In genomic region chr11:69670158-69670845, GRCh38 we compare ENCODE assay signal across 7 cellular contexts. TPM values are rescaled to one million over a fixed set of nuclear protein-coding genes. Genes with fewer than 3 reads are reported as not detected.
A peak's percentile ranks its signal among the peaks of the same experiment; 100 is the strongest.
DNase-seq lines count a peak whose midpoint lies in the region; ATAC-seq, FAIRE-seq and TF ChIP-seq lines count a peak whose summit lies in the region.

No MANE protein-coding gene starts in this region.

- peak; percentile 82 for FAIRE-seq in GM12878 (lab: Jason Lieb, UNC)
- no peak for FAIRE-seq in small intestine (lab: Jason Lieb, UNC)

- H2AFZ ChIP-seq in GM12878 (ENCODE audit: control insufficient read depth, low read depth, low read length), result no peak overlapping the region

- RAD21 ChIA-PET in GM12878 (lab: Charles Lee; ENCODE audit: unreplicated experiment), result interaction anchor here (1.0 to 2.9 kb wide), 4 partner anchors 373 to 568 kb away, joined by 3 to 16 read pairs (median 7); no protein-coding TSS in a partner anchor

- TF ChIP-seq CTCF in GM12875 (IDR thresholded peaks at IDR 0.05; ENCODE audit: borderline replicate concordance, insufficient read depth, low read depth, low read length) (peak; percentile 92), GM12878 (IDR thresholded peaks at IDR 0.05 in 2 of 3, conservative IDR thresholded peaks at IDR 0.05 in 1 of 3; ENCODE audit: control insufficient read depth in 2 of 3, extremely low read depth in 1 of 3, insufficient read depth in 1 of 3, low read depth in 3 of 3, low read length in 3 of 3) (peak; percentile 92 to 95 (median 93); a peak in 5 of 6 replicates)

- TF ChIP-seq EP300 in GM12878 (IDR thresholded peaks at IDR 0.05; ENCODE audit: borderline replicate concordance in 1 of 2, control insufficient read depth in 1 of 2, low read depth in 2 of 2, low read length in 2 of 2), result no peak

- CTCF ChIA-PET in GM12878 (lab: Yijun Ruan, JAX), result interaction anchor here (0.6 to 3.9 kb wide), 20 partner anchors 8 to 1086 kb away, joined by 3 to 31 read pairs (median 4); partner anchors contain the start of genes MYEOV and SMIM38

- H3K79me2 ChIP-seq in GM12878 (ENCODE audit: control insufficient read depth, insufficient read depth, low read length), result peaks cover 16% of the 10 kb centered on the region

- H3K4me2 ChIP-seq in GM12878 (ENCODE audit: control insufficient read depth, insufficient read depth), result 0 out of 2 replicates have a peak overlapping the region, but pooled peaks have one; percentile 17

- 49% methylated on average over 18 of the region's 18 CpGs for WGBS in GM12878 (ENCODE audit: insufficient coverage, insufficient replicate concordance, low lambda C conversion rate, missing lambda C conversion rate)
- 37 to 40% (median 39%) methylated on average over 18 of the region's 18 CpGs for WGBS in small intestine, 3 donors

- peak; percentile 59 for DNase-seq in NCI-H2029 treated with DMSO at 0.1 percent for 48 hours (lab: John Stamatoyannopoulos, UW)
- peak; percentile 77 for DNase-seq in T1000 (lab: John Stamatoyannopoulos, UW)
- DNase-seq in GM12878 (ENCODE audit: low read depth, low spot score), result no peak
- DNase-seq in iPS DF 19.7 (ENCODE audit: low read depth, low spot score), result peak; percentile 54
- peak; percentile 80 for DNase-seq in small intestine

- no peak overlapping the region for H3K27ac ChIP-seq in GM12878 (ENCODE audit: control insufficient read depth, insufficient read depth)
- no peak overlapping the region for H3K27ac ChIP-seq in small intestine (ENCODE audit: low read depth in 1 of 2, low read length in 1 of 2)

- no TSS peak for BruUV-seq in GM12878 (replicated peaks; lab: Mats Ljungman, UMichigan)

- ATAC-seq in GM12878 (peak; percentile 60), GM19463 (IDR thresholded peaks at IDR 0.05; ENCODE audit: unreplicated experiment) (no peak)

- in situ Hi-C loops in GM12878 (cut with MboI), result no loop called here

- H3K9me3 ChIP-seq in GM12878 (replicated peaks; ENCODE audit: control insufficient read depth, insufficient read depth, low read length) (no peaks in the 10 kb centered on the region), small intestine (ENCODE audit: control insufficient read depth, low read depth) (no peaks in the 10 kb centered on the region)

- no peaks in the 10 kb centered on the region for H3K27me3 ChIP-seq in GM12878 (replicated peaks in 1 of 2; ENCODE audit: control insufficient read depth in 2 of 2, insufficient read depth in 2 of 2, low read length in 1 of 2)
- H3K27me3 ChIP-seq in small intestine (ENCODE audit: control insufficient read depth in 2 of 2, insufficient read depth in 2 of 2, low read length in 2 of 2), result no peaks in the 10 kb centered on the region

- H3K4me1 ChIP-seq in GM12878 (ENCODE audit: control insufficient read depth, insufficient read depth, low read length) (no peaks in the 10 kb centered on the region; the same call in 1 of the 2 replicates), small intestine (ENCODE audit: control insufficient read depth in 2 of 2, insufficient read depth in 1 of 2, low read depth in 1 of 2, low read length in 1 of 2) (peaks cover 2 to 4% of the 10 kb centered on the region in 2 donors)

- TF ChIP-seq RAD21 in GM12878 (IDR thresholded peaks at IDR 0.05; ENCODE audit: insufficient read depth, low read depth, low read length), result peak; percentile 50

- peaks cover 4 to 17% of the 10 kb centered on the region in 2 experiments for H3K36me3 ChIP-seq in GM12878 (ENCODE audit: control insufficient read depth in 2 of 2, insufficient read depth in 2 of 2, low read length in 1 of 2)
- H3K36me3 ChIP-seq in small intestine (ENCODE audit: control insufficient read depth in 2 of 2, insufficient read depth in 2 of 2, low read length in 2 of 2), result peaks cover 0 to 16% of the 10 kb centered on the region in 2 donors

- no peaks in the 10 kb centered on the region for H4K20me1 ChIP-seq in GM12878 (ENCODE audit: control insufficient read depth, insufficient read depth)

- SMC1A ChIA-PET in GM12878 (lab: Charles Lee; ENCODE audit: uncharacterized antibody, unreplicated experiment), result interaction anchor here (1.0 to 2.5 kb wide), 9 partner anchors 9 to 572 kb away, joined by 3 to 15 read pairs (median 4); no protein-coding TSS in a partner anchor

- H3K4me3 ChIP-seq in GM12875 (ENCODE audit: low read depth, low read length) (no peak overlapping the region), GM12878 (no peak overlapping the region), small intestine (ENCODE audit: low read depth in 1 of 2, low read length in 2 of 2) (no peak overlapping the region)

- TF ChIP-seq POLR2A in GM12878 (IDR thresholded peaks at IDR 0.05; ENCODE audit: low read depth, low read length), result no peak

- POLR2A ChIA-PET in GM12878 (lab: Charles Lee), result no interaction called here

- H3K9ac ChIP-seq in GM12878 (ENCODE audit: control insufficient read depth, insufficient read depth, low read length), result no peak overlapping the region

- intact Hi-C loops in GM12878 (cut with micrococcal nuclease; ENCODE audit: unreplicated experiment), result loop anchor here (5.0 kb wide), 1 partner anchor 568 kb away; no protein-coding TSS in a partner anchor

TF ChIP-seq in GM12878, 131 proteins besides CTCF, POLR2A, EP300 and RAD21 (continues in another document):
- TF ChIP-seq ELK1 (IDR thresholded peaks at IDR 0.05; ENCODE audit: low read depth, low read length) (0 out of 2 replicates have a peak, but pooled peaks have one; percentile 20), BACH1 (IDR thresholded peaks at IDR 0.05; ENCODE audit: borderline replicate concordance) (peak; percentile 34; the same call in 1 of the 2 replicates)

RNA-seq across cellular contexts. Expression of gene LTO1, which starts 4.9 kb away (rescaled TPM):
- 89.6 and 94.0 TPM in 2 replicates for total RNA-seq in GM12878 (2013; cell fraction: nucleolus; rRNA removed)
- total RNA-seq in GM12878 (2014; rRNA removed) (14.2 and 19.8 TPM in 2 replicates), GM12878 (2014; rRNA removed; fragmentation: Illumina TruSeq; extraction: Trizol) (12.4 and 12.5 TPM in 2 replicates), GM12878 (2021) (15.2 and 17.4 TPM in 2 replicates)
- 8.4 TPM for polyA plus RNA-seq in GM12878 (2011; ENCODE audit: low read depth)
- polyA plus RNA-seq in GM12878 (2011; rRNA removed) (15.6 and 16.8 TPM in 2 replicates), GM12878 (2014; fragmentation: Illumina TruSeq; extraction: Trizol) (14.7 and 23.4 TPM in 2 replicates), GM12878 (2014; fragmentation: Nextera tagmentation; extraction: Ambion mirVana) (1 to 10 TPM; 2.6 to 5.4 TPM), GM12878 (2014; rRNA removed) (25.8 and 27.5 TPM in 2 replicates), GM12878 (2016; fragmentation: Nextera tagmentation; extraction: Ambion mirVana) (10 to 100 TPM; 11.7 to 17.5 TPM), small intestine (10 to 100 TPM; 14.6 to 18.6 (median 16.8) TPM)
- polyA plus RNA-seq in GM12878 (2011; cell fraction: cytosol; rRNA removed), result 19.8 and 21.4 TPM in 2 replicates
- polyA plus RNA-seq in GM12878 (2011; cell fraction: nucleus; rRNA removed), result 20.7 and 33.5 TPM in 2 replicates
- polyA plus RNA-seq in GM12878 (2012), result 10.4 and 12.6 TPM in 2 replicates
- polyA minus RNA-seq in GM12878 (2011; rRNA and poly(A)+ RNA removed), result 8.9 and 14.1 TPM in 2 replicates
- 4.8 and 7.8 TPM in 2 replicates for polyA minus RNA-seq in GM12878 (2011; cell fraction: cytosol; rRNA and poly(A)+ RNA removed)
- polyA minus RNA-seq in GM12878 (2011; cell fraction: nucleus; rRNA and poly(A)+ RNA removed), result 13.3 and 25.9 TPM in 2 replicates

RNA-seq across cellular contexts. Expression of gene CCND1, which starts 29.3 kb away (rescaled TPM):
- total RNA-seq in GM12878 (2013; cell fraction: nucleolus; rRNA removed), result 22.7 and 23.4 TPM in 2 replicates
- 0.23 and 0.54 TPM in 2 replicates for total RNA-seq in GM12878 (2014; rRNA removed)
- total RNA-seq in GM12878 (2014; rRNA removed; fragmentation: Illumina TruSeq; extraction: Trizol), result 0.09 and 0.28 TPM in 2 replicates
- total RNA-seq in GM12878 (2021), result 1.5 and 2.6 TPM in 2 replicates
- polyA plus RNA-seq in GM12878 (2011; ENCODE audit: low read depth), result 0.70 TPM
- 3.8 and 6.6 TPM in 2 replicates for polyA plus RNA-seq in GM12878 (2011; rRNA removed)
- 8.8 and 8.9 TPM in 2 replicates for polyA plus RNA-seq in GM12878 (2011; cell fraction: cytosol; rRNA removed)
- 11.2 and 12.7 TPM in 2 replicates for polyA plus RNA-seq in GM12878 (2011; cell fraction: nucleus; rRNA removed)
- polyA plus RNA-seq in GM12878 (2012), result 1.1 and 1.8 TPM in 2 replicates
- polyA plus RNA-seq in GM12878 (2014; fragmentation: Illumina TruSeq; extraction: Trizol), result 0.03 and 0.43 TPM in 2 replicates
- polyA plus RNA-seq in GM12878 (2014; fragmentation: Nextera tagmentation; extraction: Ambion mirVana), result not detected
- 0.09 and 0.17 TPM in 2 replicates for polyA plus RNA-seq in GM12878 (2014; rRNA removed)
- polyA plus RNA-seq in GM12878 (2016; fragmentation: Nextera tagmentation; extraction: Ambion mirVana), result 1 to 10 TPM in 1 of 2 experiments, under 1 TPM in 1; 0.75 to 1.2 TPM
- 4.2 and 7.6 TPM in 2 replicates for polyA minus RNA-seq in GM12878 (2011; rRNA and poly(A)+ RNA removed)
- polyA minus RNA-seq in GM12878 (2011; cell fraction: cytosol; rRNA and poly(A)+ RNA removed), result 6.3 and 7.5 TPM in 2 replicates
- polyA minus RNA-seq in GM12878 (2011; cell fraction: nucleus; rRNA and poly(A)+ RNA removed), result 7.9 and 12.1 TPM in 2 replicates
- 10 to 100 TPM in 1 of 3 donors, 1 to 10 TPM in 2; 6.2 to 24.6 (median 6.7) TPM for polyA plus RNA-seq in small intestine

RNA-seq across cellular contexts. Expression of gene FGF19, which starts 33.5 kb away (rescaled TPM):
- total RNA-seq in GM12878 (2013; cell fraction: nucleolus; rRNA removed), result not detected in 2 replicates
- not detected in 2 replicates for total RNA-seq in GM12878 (2014; rRNA removed)
- not detected in 2 replicates for total RNA-seq in GM12878 (2014; rRNA removed; fragmentation: Illumina TruSeq; extraction: Trizol)
- 0.08 TPM in 1 of 2 replicates, not detected in the other for total RNA-seq in GM12878 (2021)
- polyA plus RNA-seq in GM12878 (2011; ENCODE audit: low read depth), result not detected
- not detected in 2 replicates for polyA plus RNA-seq in GM12878 (2011; rRNA removed)
- not detected in 2 replicates for polyA plus RNA-seq in GM12878 (2011; cell fraction: cytosol; rRNA removed)
- polyA plus RNA-seq in GM12878 (2011; cell fraction: nucleus; rRNA removed), result not detected in 2 replicates
- not detected in 2 replicates for polyA plus RNA-seq in GM12878 (2012)
- not detected in 2 replicates for polyA plus RNA-seq in GM12878 (2014; fragmentation: Illumina TruSeq; extraction: Trizol)
- polyA plus RNA-seq in GM12878 (2014; fragmentation: Nextera tagmentation; extraction: Ambion mirVana), result not detected
- polyA plus RNA-seq in GM12878 (2014; rRNA removed), result not detected in 2 replicates
- polyA plus RNA-seq in GM12878 (2016; fragmentation: Nextera tagmentation; extraction: Ambion mirVana), result not detected
- polyA minus RNA-seq in GM12878 (2011; rRNA and poly(A)+ RNA removed), result not detected in 2 replicates
- polyA minus RNA-seq in GM12878 (2011; cell fraction: cytosol; rRNA and poly(A)+ RNA removed), result not detected in 2 replicates
- polyA minus RNA-seq in GM12878 (2011; cell fraction: nucleus; rRNA and poly(A)+ RNA removed), result not detected in 2 replicates
- under 1 TPM in 1 of 3 donors, not detected in 2; 0.37 TPM for polyA plus RNA-seq in small intestine
